Comparison of ENCODE assay signal across 17 cellular contexts in the genomic region with DNA sequence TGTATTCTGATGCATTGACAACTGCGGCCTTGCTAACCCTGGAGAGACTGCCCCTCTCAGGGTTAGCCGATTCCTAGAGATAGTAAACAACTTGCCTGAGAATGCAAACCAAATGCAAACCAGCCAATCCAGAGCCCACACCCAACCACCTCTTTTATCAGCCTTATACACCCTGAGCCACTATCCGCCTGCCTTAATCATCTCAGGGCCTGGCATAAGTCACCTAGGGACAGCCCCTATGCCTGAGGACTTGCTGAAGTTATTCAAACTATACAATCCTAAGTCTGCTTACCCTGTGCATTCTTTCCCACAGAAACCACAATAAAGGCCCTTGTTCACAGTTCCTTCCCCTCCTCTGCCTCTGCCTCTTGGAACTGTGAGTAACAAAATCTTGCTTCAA.
DNase-seq lines count a peak whose midpoint lies in the region; ATAC-seq, FAIRE-seq and TF ChIP-seq lines count a peak whose summit lies in the region.
"Had no signal": no experiment of that assay in that cellular context is flagged by ENCODE, and none has a peak within 500 bp of the region (broad histone marks: within the 10 kb centered on the region; RNA-seq: fewer than 3 reads in every experiment).

No MANE protein-coding gene starts in this region.

- no peak for TF ChIP-seq RAD21 in GM12878 (IDR thresholded peaks at IDR 0.05; ENCODE audit: insufficient read depth, low read depth, low read length)

- FAIRE-seq in GM12878 (lab: Jason Lieb, UNC): no peak
- FAIRE-seq: A204.1 had no signal

- no peak overlapping the region for H2AFZ ChIP-seq in GM12878 (ENCODE audit: control insufficient read depth, low read depth, low read length)

- no peaks in the 10 kb centered on the region for H3K4me1 ChIP-seq in GM12878 (ENCODE audit: control insufficient read depth, insufficient read depth, low read length)
- H3K4me1 ChIP-seq: SJSA1 had no signal

- CTCF ChIA-PET in activated CD4-positive, alpha-beta T cell treated with anti-CD3 and anti-CD28 coated beads for 36 hours (lab: Charles Lee): no interaction called here
- CTCF ChIA-PET in GM12878 (lab: Yijun Ruan, JAX): no interaction called here

- no peak overlapping the region for H3K27ac ChIP-seq in GM12878 (ENCODE audit: control insufficient read depth, insufficient read depth)
- H3K27ac ChIP-seq: SJSA1 had no signal

- no peaks in the 10 kb centered on the region for H3K79me2 ChIP-seq in GM12878 (ENCODE audit: control insufficient read depth, insufficient read depth, low read length)

- H3K36me3 ChIP-seq in GM12878 (ENCODE audit: control insufficient read depth in 2 of 2, insufficient read depth in 2 of 2, low read length in 1 of 2): no peaks in the 10 kb centered on the region
- H3K36me3 ChIP-seq: SJSA1 had no signal

- H3K4me3 Mint-ChIP-seq in activated CD4-positive, alpha-beta T cell treated with anti-CD3 and anti-CD28 coated beads for 36 hours: no peak overlapping the region
- H3K4me3 Mint-ChIP-seq: central memory CD8-positive, alpha-beta T cell; natural killer cell; WTC11 had no signal

- TF ChIP-seq CTCF in GM12878 (IDR thresholded peaks at IDR 0.05 in 2 of 3, conservative IDR thresholded peaks at IDR 0.05 in 1 of 3; ENCODE audit: control insufficient read depth in 2 of 3, extremely low read depth in 1 of 3, insufficient read depth in 1 of 3, low read depth in 3 of 3, low read length in 3 of 3): no peak

- POLR2A ChIA-PET in activated CD4-positive, alpha-beta T cell treated with anti-CD3 and anti-CD28 coated beads for 36 hours (lab: Charles Lee): no interaction called here
- POLR2A ChIA-PET in GM12878 (lab: Charles Lee): no interaction called here

- no peak for TF ChIP-seq EP300 in GM12878 (IDR thresholded peaks at IDR 0.05; ENCODE audit: borderline replicate concordance in 1 of 2, control insufficient read depth in 1 of 2, low read depth in 2 of 2, low read length in 2 of 2)

- in situ Hi-C loops in GM12878 (cut with MboI): no loop called here

- H4K20me1 ChIP-seq in GM12878 (ENCODE audit: control insufficient read depth, insufficient read depth): no peaks in the 10 kb centered on the region

- H3K36me3 Mint-ChIP-seq in activated CD4-positive, alpha-beta T cell treated with anti-CD3 and anti-CD28 coated beads for 36 hours (ENCODE audit: low read depth): no peaks in the 10 kb centered on the region
- H3K36me3 Mint-ChIP-seq: natural killer cell, WTC11 had no signal

- RAD21 ChIA-PET in GM12878 (lab: Charles Lee; ENCODE audit: unreplicated experiment): no interaction called here

- TF ChIP-seq POLR2A in GM12878 (IDR thresholded peaks at IDR 0.05; ENCODE audit: low read depth, low read length): no peak

- H3K27ac Mint-ChIP-seq in activated CD4-positive, alpha-beta T cell treated with anti-CD3 and anti-CD28 coated beads for 36 hours: no peak overlapping the region
- H3K27ac Mint-ChIP-seq: natural killer cell, WTC11 had no signal

- no peaks in the 10 kb centered on the region for H3K9me3 Mint-ChIP-seq in activated CD4-positive, alpha-beta T cell treated with anti-CD3 and anti-CD28 coated beads for 36 hours (ENCODE audit: low read depth)
- H3K9me3 Mint-ChIP-seq: central memory CD8-positive, alpha-beta T cell; natural killer cell had no signal

- no peaks in the 10 kb centered on the region; a peak in 1 of 4 replicates for H3K27me3 ChIP-seq in GM12878 (replicated peaks in 1 of 2; ENCODE audit: control insufficient read depth in 2 of 2, insufficient read depth in 2 of 2, low read length in 1 of 2)
- H3K27me3 ChIP-seq: SJSA1 had no signal

- peaks cover 11% of the 10 kb centered on the region for H3K27me3 Mint-ChIP-seq in activated CD4-positive, alpha-beta T cell treated with anti-CD3 and anti-CD28 coated beads for 36 hours

- peaks cover 10% of the 10 kb centered on the region for H3K4me1 Mint-ChIP-seq in activated CD4-positive, alpha-beta T cell treated with anti-CD3 and anti-CD28 coated beads for 36 hours

- H3K4me3 ChIP-seq in GM12878: no peak overlapping the region
- H3K4me3 ChIP-seq: SJSA1 had no signal

- no TSS peak for BruUV-seq in GM12878 (replicated peaks; lab: Mats Ljungman, UMichigan)

- ATAC-seq in activated CD4-positive, alpha-beta T cell treated with anti-CD3 and anti-CD28 coated beads for 36 hours: peak; percentile 99
- no peak for ATAC-seq in GM12878
- ATAC-seq: left lobe of liver, natural killer cell had no signal

- 21% methylated on average over 3 of the region's 3 CpGs for WGBS in GM12878 (ENCODE audit: insufficient coverage, insufficient replicate concordance, low lambda C conversion rate, missing lambda C conversion rate)

- H3K9ac ChIP-seq in GM12878 (ENCODE audit: control insufficient read depth, insufficient read depth, low read length): no peak overlapping the region

- H3K9me3 ChIP-seq in GM12878 (replicated peaks; ENCODE audit: control insufficient read depth, insufficient read depth, low read length): no peaks in the 10 kb centered on the region
- H3K9me3 ChIP-seq: SJSA1 had no signal

- SMC1A ChIA-PET in GM12878 (lab: Charles Lee; ENCODE audit: uncharacterized antibody, unreplicated experiment): no interaction called here

- H3K4me2 ChIP-seq in GM12878 (ENCODE audit: control insufficient read depth, insufficient read depth): no peak overlapping the region

- peak; percentile 52 for DNase-seq in activated CD4-positive, alpha-beta T cell treated with anti-CD3 and anti-CD28 coated beads for 36 hours
- DNase-seq in activated CD4-positive, alpha-beta T cell treated with anti-CD3 and anti-CD28 coated beads, Interleukin-2, amount 50 U/mL, for 4 hours: no peak
- DNase-seq in NCI-H526 (lab: John Stamatoyannopoulos, UW) (peak; percentile 22 to 58), GM12878 (ENCODE audit: low read depth, low spot score) (no peak), HCEC 1CT (no peak), GOT3 (lab: John Stamatoyannopoulos, UW) (no peak), SK-N-DZ (ENCODE audit: low spot score) (no peak)
- peak; percentile 15 to 17 for DNase-seq in stimulated activated CD8-positive, alpha-beta memory T cell treated with anti-CD3 and anti-CD28 coated beads, Interleukin-15, amount 100 ng/mL, for 48 hours (ENCODE audit: low read depth in 2 of 2)
- DNase-seq: activated gamma-delta T cell treated with Interleukin-2 at 50 U/mL for 16 hours, natural killer cell, NCI-H2081 treated with DMSO at 0.1 percent for 48 hours, substantia nigra had no signal

- intact Hi-C loops in activated CD4-positive, alpha-beta T cell treated with anti-CD3 and anti-CD28 coated beads for 36 hours (cut with DNase I, micrococcal nuclease): no loop called here
- intact Hi-C loops in GM12878 (cut with micrococcal nuclease; ENCODE audit: unreplicated experiment): no loop called here

TF ChIP-seq in GM12878, 131 proteins besides CTCF, POLR2A, EP300 and RAD21:
- TF ChIP-seq USF1 (IDR thresholded peaks at IDR 0.05; ENCODE audit: borderline replicate concordance, extremely low read length, insufficient read depth, low read depth, low read length) (no peak), RUNX3 (IDR thresholded peaks at IDR 0.05; ENCODE audit: low read length) (peak; percentile 55; the same call in 1 of the 2 replicates)

Comparison
In these comparisons a context has a peak if more than half of its experiments do, and no peak if none do; other contexts are left out.
1. DNase-seq: peak in activated CD4-positive, alpha-beta T cell treated with anti-CD3 and anti-CD28 coated beads for 36 hours (single experiment), NCI-H526 (2 of 2) and stimulated activated CD8-positive, alpha-beta memory T cell treated with anti-CD3 and anti-CD28 coated beads, Interleukin-15, amount 100 ng/mL, for 48 hours (2 of 2); none in activated CD4-positive, alpha-beta T cell treated with anti-CD3 and anti-CD28 coated beads, Interleukin-2, amount 50 U/mL, for 4 hours (0 of 2), GM12878 (single experiment), HCEC 1CT (single experiment), GOT3 (single experiment) and SK-N-DZ (single experiment).